ENCODE assay signal across 1 cellular context in the genomic region with DNA sequence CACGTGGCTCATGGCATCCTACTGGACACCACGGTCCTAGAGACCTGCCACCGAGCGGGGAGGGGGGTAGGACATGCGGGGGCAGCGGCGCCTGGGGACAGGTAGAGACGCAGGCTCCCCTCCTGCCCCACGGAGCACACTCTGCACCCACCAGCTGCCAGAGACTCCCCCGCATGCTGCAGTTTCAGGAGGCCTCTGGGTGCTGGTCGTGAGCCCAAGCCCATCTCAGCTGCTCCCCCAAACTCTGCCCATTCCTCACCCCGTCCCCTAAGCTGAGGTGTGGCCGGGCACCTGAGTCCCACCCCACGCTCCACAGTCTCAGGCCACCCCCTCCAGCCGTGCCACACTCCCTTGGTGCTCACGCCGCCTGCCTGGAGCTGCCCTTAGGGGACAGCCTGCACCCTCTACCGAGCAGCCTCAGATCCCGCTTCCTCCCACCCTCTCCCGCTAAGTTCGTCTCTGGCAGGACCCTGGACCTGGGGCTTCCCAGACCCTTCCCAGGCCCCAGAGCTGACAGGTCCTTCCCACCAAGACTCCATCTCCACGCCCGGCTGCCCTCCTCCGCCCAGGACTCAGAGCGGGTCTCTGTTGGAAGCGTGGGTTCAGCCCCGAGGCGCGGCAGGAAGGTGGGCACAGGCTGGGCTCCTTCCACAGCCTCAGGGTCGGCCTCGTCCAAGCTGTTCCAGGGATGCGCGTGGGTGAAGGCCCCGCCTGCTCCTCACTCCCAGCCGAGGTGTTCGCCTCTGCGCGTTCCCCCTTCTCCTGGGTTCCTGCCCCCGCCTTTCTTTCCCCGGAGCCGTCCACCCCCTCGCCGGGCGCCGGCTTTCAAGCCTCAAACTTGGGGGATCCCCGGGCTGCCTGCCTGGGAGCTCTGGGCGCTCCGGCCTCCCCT.
TF ChIP-seq lines count a peak whose summit lies in the region.

No MANE protein-coding gene starts in this region.

TF ChIP-seq in GM12878, 131 proteins besides CTCF, POLR2A, EP300 and RAD21:
- TF ChIP-seq MXI1 (IDR thresholded peaks at IDR 0.05; ENCODE audit: low read depth, low read length) (no peak), IKZF1 (conservative IDR thresholded peaks at IDR 0.05) (0 out of 2 replicates have a peak, but pooled peaks have one; percentile 29)
- TF ChIP-seq, protein P1, sequence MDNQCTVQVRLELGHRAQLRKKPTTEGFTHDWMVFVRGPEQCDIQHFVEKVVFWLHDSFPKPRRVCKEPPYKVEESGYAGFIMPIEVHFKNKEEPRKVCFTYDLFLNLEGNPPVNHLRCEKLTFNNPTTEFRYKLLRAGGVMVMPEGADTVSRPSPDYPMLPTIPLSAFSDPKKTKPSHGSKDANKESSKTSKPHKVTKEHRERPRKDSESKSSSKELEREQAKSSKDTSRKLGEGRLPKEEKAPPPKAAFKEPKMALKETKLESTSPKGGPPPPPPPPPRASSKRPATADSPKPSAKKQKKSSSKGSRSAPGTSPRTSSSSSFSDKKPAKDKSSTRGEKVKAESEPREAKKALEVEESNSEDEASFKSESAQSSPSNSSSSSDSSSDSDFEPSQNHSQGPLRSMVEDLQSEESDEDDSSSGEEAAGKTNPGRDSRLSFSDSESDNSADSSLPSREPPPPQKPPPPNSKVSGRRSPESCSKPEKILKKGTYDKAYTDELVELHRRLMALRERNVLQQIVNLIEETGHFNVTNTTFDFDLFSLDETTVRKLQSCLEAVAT (IDR thresholded peaks at IDR 0.05) = 0 out of 2 replicates have a peak, but pooled peaks have one; percentile 24
